ENCODE assay signal across 8 cellular contexts in genomic region chr7:5692845-5693278, GRCh38.
DNase-seq lines count a peak whose midpoint lies in the region; ATAC-seq, FAIRE-seq and TF ChIP-seq lines count a peak whose summit lies in the region.

No MANE protein-coding gene starts in this region.

- no peak overlapping the region for H3K9ac ChIP-seq in K562 (ENCODE audit: insufficient read depth in 1 of 2, low read depth in 2 of 2, low read length in 2 of 2)

- peaks cover 5% of the 10 kb centered on the region; the same call in 1 of the 3 replicates for H3K79me2 ChIP-seq in K562 (ENCODE audit: control insufficient read depth, insufficient read depth, low read length)

- H3K4me3 ChIP-seq in K562 = no peak overlapping the region

- POLR2A ChIA-PET in K562 (lab: Yijun Ruan, JAX) = interaction anchor here (0.8 to 1.4 kb wide), 4 partner anchors 12 to 168 kb away, joined by 3 read pairs; no protein-coding TSS in a partner anchor

- H3K27ac ChIP-seq in K562 (ENCODE audit: extremely low read depth, low read depth, low read length) = no peak overlapping the region; the same call in 2 of the 3 replicates

- TF ChIP-seq EP300 in K562 (IDR thresholded peaks at IDR 0.05; ENCODE audit: low read length) = no peak

- in situ Hi-C loops in K562 (cut with MboI) = no loop called here

- H2AFZ ChIP-seq in K562 (ENCODE audit: low read depth, low read length) = no peak overlapping the region

- peaks cover 3 to 15% of the 10 kb centered on the region in 2 experiments; a peak in 4 of 5 replicates for H3K4me1 ChIP-seq in K562 (replicated peaks in 1 of 2; ENCODE audit: control insufficient read depth in 2 of 2, insufficient read depth in 2 of 2, low read length in 2 of 2)

- no peak for TF ChIP-seq CTCF in K562 (IDR thresholded peaks at IDR 0.05 in 2 of 3, conservative IDR thresholded peaks at IDR 0.05 in 1 of 3; ENCODE audit: insufficient read depth in 2 of 3, low read depth in 1 of 3, low read length in 3 of 3)

- CTCF ChIA-PET in K562 (lab: Yijun Ruan, JAX; ENCODE audit: low intra/inter-chr PET ratio) = no interaction called here

- FAIRE-seq in GM12891 (lab: Jason Lieb, UNC) = peak; percentile 75
- FAIRE-seq in K562 (lab: Jason Lieb, UNC) = no peak

- no peak for TF ChIP-seq RAD21 in K562 (CRISPR knock-in tag; conservative IDR thresholded peaks at IDR 0.05 in 1 of 2, IDR thresholded peaks at IDR 0.05 in 1 of 2)

- H3K4me2 ChIP-seq in K562 (ENCODE audit: insufficient read depth, low read length) = no peak overlapping the region

- ATAC-seq in K562 (no peak), HG03039 (IDR thresholded peaks at IDR 0.05; ENCODE audit: unreplicated experiment) (no peak), GM21786 (IDR thresholded peaks at IDR 0.05; ENCODE audit: unreplicated experiment) (no peak)

- no peaks in the 10 kb centered on the region for H3K9me3 ChIP-seq in K562 (replicated peaks; ENCODE audit: control insufficient read depth, insufficient read depth, low read depth, low read length)

- H3K9me1 ChIP-seq in K562 (ENCODE audit: control insufficient read depth, insufficient read depth, low read length) = no peaks in the 10 kb centered on the region

- DNase-seq in GM12891 (ENCODE audit: insufficient read length, low spot score) = no peak
- peak; percentile 32 for DNase-seq in NCI-H2171 (lab: John Stamatoyannopoulos, UW)
- DNase-seq in K562 (ENCODE audit: extremely low read depth in 1 of 4, low spot score in 3 of 4) = no peak
- DNase-seq in myocyte (ENCODE audit: low read depth) = peak; percentile 40
- no peak for DNase-seq in central memory CD4-positive, alpha-beta T cell
- no peak for DNase-seq in inferior parietal cortex (ENCODE audit: extremely low spot score)

- 80% methylated on average over 7 of the region's 7 CpGs for WGBS in K562 (ENCODE audit: insufficient coverage, low coverage, missing lambda C conversion rate)

- no peaks in the 10 kb centered on the region for H3K27me3 ChIP-seq in K562 (ENCODE audit: control insufficient read depth in 2 of 2, insufficient read depth in 2 of 2, low read length in 2 of 2)

- peaks cover 49% of the 10 kb centered on the region; the same call in 2 of the 3 replicates for H3K36me3 ChIP-seq in K562 (ENCODE audit: control insufficient read depth, insufficient read depth, low read length)

- no peak; the same call in 1 of the 2 replicates for TF ChIP-seq POLR2A in GM12891 (IDR thresholded peaks at IDR 0.05; ENCODE audit: low read depth, low read length)
- TF ChIP-seq POLR2A in K562 (conservative IDR thresholded peaks at IDR 0.05) = no peak

- H4K20me1 ChIP-seq in K562 (replicated peaks; ENCODE audit: control insufficient read depth, insufficient read depth, low read length) = 0 out of 2 replicates have a peak, but pooled peaks cover 8% of the 10 kb centered on the region

- intact Hi-C loops in K562 (cut with micrococcal nuclease) = no loop called here

- BruUV-seq in K562 (replicated peaks; lab: Mats Ljungman, UMichigan) = no TSS peak

TF ChIP-seq in GM12891, 5 proteins besides CTCF, POLR2A, EP300 and RAD21:
- TF ChIP-seq POLR2AphosphoS5 (IDR thresholded peaks at IDR 0.05; ENCODE audit: low read depth, low read length) (no peak), SPI1 (IDR thresholded peaks at IDR 0.05; ENCODE audit: low read depth, low read length) (no peak), TAF1 (IDR thresholded peaks at IDR 0.05; ENCODE audit: low read depth, low read length) (no peak), POU2F2 (IDR thresholded peaks at IDR 0.05; ENCODE audit: low read depth, low read length) (no peak), PAX5 (IDR thresholded peaks at IDR 0.05; ENCODE audit: insufficient read depth, low read length, severe bottlenecking) (no peak)
TF ChIP-seq in GM12891: peak in this region for 0.

TF ChIP-seq in K562, 482 proteins besides CTCF, POLR2A, EP300 and RAD21:
- no peak for TF ChIP-seq CREB3 (tag; conservative IDR thresholded peaks at IDR 0.05; ENCODE audit: low read depth)
- TF ChIP-seq SMC3 (conservative IDR thresholded peaks at IDR 0.05; ENCODE audit: insufficient read depth, low read depth, low read length) = no peak
- TF ChIP-seq RBM15 (IDR thresholded peaks at IDR 0.05; ENCODE audit: insufficient read depth, low read length) = no peak
- no peak for TF ChIP-seq ZNF778 (CRISPR knock-in tag; IDR thresholded peaks at IDR 0.05)
- TF ChIP-seq THRB (CRISPR knock-in tag; conservative IDR thresholded peaks at IDR 0.05) = no peak
- TF ChIP-seq NFIX (CRISPR knock-in tag; IDR thresholded peaks at IDR 0.05; ENCODE audit: low read depth) = peak; percentile 80
- no peak for TF ChIP-seq RBFOX2 (IDR thresholded peaks at IDR 0.05; ENCODE audit: low read depth, low read length)
- no peak for TF ChIP-seq IRF2 (CRISPR knock-in tag; IDR thresholded peaks at IDR 0.05)
- TF ChIP-seq NCOA6 (IDR thresholded peaks at IDR 0.05) = no peak
- TF ChIP-seq SMAD3 (CRISPR knock-in tag; conservative IDR thresholded peaks at IDR 0.05) = no peak
- TF ChIP-seq HNRNPH1 (optimal IDR thresholded peaks at IDR 0.05; ENCODE audit: low read depth, low read length) = no peak
- TF ChIP-seq USF2 (CRISPR knock-in tag; IDR thresholded peaks at IDR 0.05) = no peak
- TF ChIP-seq NFIC (IDR thresholded peaks at IDR 0.05) = peak; percentile 93
- TF ChIP-seq FOXO4 (CRISPR knock-in tag; IDR thresholded peaks at IDR 0.05) = no peak
- TF ChIP-seq NR1H2 (CRISPR knock-in tag; IDR thresholded peaks at IDR 0.05) = no peak

Comparison
In these comparisons a context has a peak if more than half of its experiments do, and no peak if none do; other contexts are left out.
1. DNase-seq: peak in NCI-H2171 (single experiment) and myocyte (single experiment); none in GM12891 (single experiment), K562 (0 of 4), central memory CD4-positive, alpha-beta T cell (single experiment) and inferior parietal cortex (single experiment).